8 cellular contexts compared by ENCODE assay signal in genomic region chr12:109518820-109519665, GRCh38. TPM values are rescaled to one million over a fixed set of nuclear protein-coding genes. Genes with fewer than 3 reads are reported as not detected.
DNase-seq lines count a peak whose midpoint lies in the region; ATAC-seq and TF ChIP-seq lines count a peak whose summit lies in the region.

No MANE protein-coding gene starts in this region.

- WGBS in liver = 60% methylated on average over 11 of the region's 11 CpGs

- POLR2A ChIA-PET in activated CD4-positive, alpha-beta T cell treated with anti-CD3 and anti-CD28 coated beads for 36 hours (lab: Charles Lee) = no interaction called here

- peak overlapping the region; percentile 69 for H3K27ac ChIP-seq in cingulate gyrus (ENCODE audit: low read depth, low read length)
- H3K27ac ChIP-seq in liver (ENCODE audit: low read depth in 1 of 2, low read length in 2 of 2) = peak overlapping the region; percentile 8 to 68

- peaks cover 30% of the 10 kb centered on the region for H3K36me3 Mint-ChIP-seq in natural killer cell
- H3K36me3 Mint-ChIP-seq in natural killer cell treated with Interleukin-12 subunit alpha and Interleukin-12 subunit beta and Interleukin-15 and Interleukin-18, amount 100 ng/mL, for 72 hours = peaks cover 8% of the 10 kb centered on the region
- H3K36me3 Mint-ChIP-seq in activated CD4-positive, alpha-beta T cell treated with anti-CD3 and anti-CD28 coated beads for 36 hours (ENCODE audit: low read depth) = peaks cover 48% of the 10 kb centered on the region

- CTCF ChIA-PET in activated CD4-positive, alpha-beta T cell treated with anti-CD3 and anti-CD28 coated beads for 36 hours (lab: Charles Lee) = interaction anchor here (0.6 to 2.8 kb wide), 19 partner anchors 9 to 1268 kb away, joined by 3 to 11 read pairs (median 3); no protein-coding TSS in a partner anchor

- no peak overlapping the region for H3K27ac Mint-ChIP-seq in natural killer cell
- peak overlapping the region in 1 of 2 donors; percentile 33 for H3K27ac Mint-ChIP-seq in natural killer cell treated with Interleukin-12 subunit alpha and Interleukin-12 subunit beta and Interleukin-15 and Interleukin-18, amount 100 ng/mL, for 72 hours
- H3K27ac Mint-ChIP-seq in activated CD4-positive, alpha-beta T cell treated with anti-CD3 and anti-CD28 coated beads for 36 hours = no peak overlapping the region

- intact Hi-C loops in natural killer cell (cut with micrococcal nuclease) = loop anchor here (1.0 to 2.0 kb wide), 3 partner anchors 78 to 256 kb away; no protein-coding TSS in a partner anchor
- intact Hi-C loops in activated CD4-positive, alpha-beta T cell treated with anti-CD3 and anti-CD28 coated beads for 36 hours (cut with DNase I, micrococcal nuclease) = loop anchor here (1.0 to 5.0 kb wide), 5 partner anchors 78 to 326 kb away; no protein-coding TSS in a partner anchor

- H3K9me3 ChIP-seq in liver (ENCODE audit: control insufficient read depth in 4 of 4, low read length in 3 of 4) = no peaks in the 10 kb centered on the region

- peak; percentile 92 to 93 for TF ChIP-seq RAD21 in liver (IDR thresholded peaks at IDR 0.05)

- H3K27me3 ChIP-seq in liver (ENCODE audit: control insufficient read depth in 4 of 4, insufficient read depth in 4 of 4, low read length in 3 of 4) = no peaks in the 10 kb centered on the region

- H3K4me1 Mint-ChIP-seq in natural killer cell = no peaks in the 10 kb centered on the region
- peaks cover 0 to 4% of the 10 kb centered on the region in 2 donors for H3K4me1 Mint-ChIP-seq in natural killer cell treated with Interleukin-12 subunit alpha and Interleukin-12 subunit beta and Interleukin-15 and Interleukin-18, amount 100 ng/mL, for 72 hours (ENCODE audit: low read depth in 2 of 2)
- no peaks in the 10 kb centered on the region for H3K4me1 Mint-ChIP-seq in activated CD4-positive, alpha-beta T cell treated with anti-CD3 and anti-CD28 coated beads for 36 hours

- no peaks in the 10 kb centered on the region for H3K27me3 Mint-ChIP-seq in natural killer cell (ENCODE audit: low read depth in 2 of 2)
- H3K27me3 Mint-ChIP-seq in natural killer cell treated with Interleukin-12 subunit alpha and Interleukin-12 subunit beta and Interleukin-15 and Interleukin-18, amount 100 ng/mL, for 72 hours = no peaks in the 10 kb centered on the region
- H3K27me3 Mint-ChIP-seq in activated CD4-positive, alpha-beta T cell treated with anti-CD3 and anti-CD28 coated beads for 36 hours = no peaks in the 10 kb centered on the region

- H3K4me3 Mint-ChIP-seq in natural killer cell = no peak overlapping the region
- no peak overlapping the region for H3K4me3 Mint-ChIP-seq in natural killer cell treated with Interleukin-12 subunit alpha and Interleukin-12 subunit beta and Interleukin-15 and Interleukin-18, amount 100 ng/mL, for 72 hours
- no peak overlapping the region for H3K4me3 Mint-ChIP-seq in activated CD4-positive, alpha-beta T cell treated with anti-CD3 and anti-CD28 coated beads for 36 hours

- no peak overlapping the region for H3K4me3 ChIP-seq in liver (ENCODE audit: low read depth in 1 of 3, low read length in 3 of 3)

- H3K4me1 ChIP-seq in liver (ENCODE audit: control insufficient read depth in 4 of 4, insufficient read depth in 4 of 4, low read length in 3 of 4) = no peaks in the 10 kb centered on the region

- H3K9ac ChIP-seq in liver (ENCODE audit: low read depth in 1 of 2, low read length in 2 of 2) = no peak overlapping the region

- peak; percentile 47 for DNase-seq in natural killer cell
- DNase-seq in natural killer cell treated with Interleukin-12 subunit alpha and Interleukin-12 subunit beta and Interleukin-15 and Interleukin-18, amount 100 ng/mL, for 72 hours (ENCODE audit: low spot score) = no peak
- peak; percentile 72 for DNase-seq in NCI-H2196 (lab: John Stamatoyannopoulos, UW; ENCODE audit: unreplicated experiment)
- DNase-seq in activated CD4-positive, alpha-beta T cell treated with anti-CD3 and anti-CD28 coated beads for 36 hours = peak; percentile 75
- peak; percentile 32 to 44 for DNase-seq in stimulated activated CD4-positive, alpha-beta T cell treated with anti-CD3 and anti-CD28 coated beads, Interleukin-4, amount 100 ng/mL, for 48 hours (ENCODE audit: low read depth in 2 of 2)

- peak in 2 of 3 donors; percentile 72 to 81 for ATAC-seq in natural killer cell
- ATAC-seq in natural killer cell treated with Interleukin-12 subunit alpha and Interleukin-12 subunit beta and Interleukin-15 and Interleukin-18, amount 100 ng/mL, for 72 hours = no peak
- peak; percentile 63 for ATAC-seq in activated CD4-positive, alpha-beta T cell treated with anti-CD3 and anti-CD28 coated beads for 36 hours
- no peak for ATAC-seq in HG02759 (IDR thresholded peaks at IDR 0.05; ENCODE audit: unreplicated experiment)

- H3K9me3 Mint-ChIP-seq in natural killer cell = no peaks in the 10 kb centered on the region
- no peaks in the 10 kb centered on the region for H3K9me3 Mint-ChIP-seq in natural killer cell treated with Interleukin-12 subunit alpha and Interleukin-12 subunit beta and Interleukin-15 and Interleukin-18, amount 100 ng/mL, for 72 hours
- H3K9me3 Mint-ChIP-seq in activated CD4-positive, alpha-beta T cell treated with anti-CD3 and anti-CD28 coated beads for 36 hours (ENCODE audit: low read depth) = no peaks in the 10 kb centered on the region

- TF ChIP-seq CTCF in natural killer cell (IDR thresholded peaks at IDR 0.05) (peak; percentile 89), liver (IDR thresholded peaks at IDR 0.05; ENCODE audit: low read depth, low read length, missing input control) (peak; percentile 91)

- H3K36me3 ChIP-seq in liver (ENCODE audit: control insufficient read depth in 4 of 4, insufficient read depth in 3 of 4, low read depth in 1 of 4, low read length in 3 of 4) = peaks cover 3 to 70% (median 45%) of the 10 kb centered on the region in 4 donors

TF ChIP-seq in liver, 16 proteins besides CTCF, POLR2A, EP300 and RAD21:
- TF ChIP-seq SP1 (IDR thresholded peaks at IDR 0.05) (no peak), HNF4G (IDR thresholded peaks at IDR 0.05) (no peak), GABPA (IDR thresholded peaks at IDR 0.05 in 1 of 2, conservative IDR thresholded peaks at IDR 0.05 in 1 of 2) (no peak), FOXA1 (IDR thresholded peaks at IDR 0.05) (no peak), MAX (IDR thresholded peaks at IDR 0.05) (no peak), ATF3 (IDR thresholded peaks at IDR 0.05) (no peak), RXRA (IDR thresholded peaks at IDR 0.05) (no peak), HNF4A (conservative IDR thresholded peaks at IDR 0.05) (no peak), EGR1 (IDR thresholded peaks at IDR 0.05; ENCODE audit: low read depth in 2 of 2) (no peak), FOXA2 (IDR thresholded peaks at IDR 0.05) (no peak), NR2F2 (IDR thresholded peaks at IDR 0.05) (no peak), JUND (IDR thresholded peaks at IDR 0.05) (no peak), ZBTB33 (IDR thresholded peaks at IDR 0.05) (no peak)

RNA-seq across cellular contexts. Expression of gene UBE3B, which starts 41.6 kb away (rescaled TPM):
- total RNA-seq in natural killer cell (10 to 100 TPM; 32.2 to 46.7 (median 39.5) TPM), liver (10 to 100 TPM; 29.1 to 43.4 TPM)
- total RNA-seq in natural killer cell treated with Interleukin-12 subunit alpha and Interleukin-12 subunit beta and Interleukin-15 and Interleukin-18, amount 100 ng/mL, for 72 hours = 10 to 100 TPM; 38.9 to 39.2 TPM
- total RNA-seq in activated CD4-positive, alpha-beta T cell treated with anti-CD3 and anti-CD28 coated beads for 36 hours = 10 to 100 TPM; 25.7 to 27.2 TPM
- polyA plus RNA-seq in liver = 10 to 100 TPM in 1 of 2 donors, 1 to 10 TPM in 1; 9.3 to 19.1 TPM

RNA-seq across cellular contexts. Expression of gene KCTD10, which starts 41.9 kb away (rescaled TPM):
- 100 to 1,000 TPM in 1 of 3 donors, 10 to 100 TPM in 2; 76.0 to 141 (median 79.0) TPM for total RNA-seq in natural killer cell
- 10 to 100 TPM; 49.9 to 92.0 TPM for total RNA-seq in natural killer cell treated with Interleukin-12 subunit alpha and Interleukin-12 subunit beta and Interleukin-15 and Interleukin-18, amount 100 ng/mL, for 72 hours
- total RNA-seq in activated CD4-positive, alpha-beta T cell treated with anti-CD3 and anti-CD28 coated beads for 36 hours = 10 to 100 TPM; 42.0 to 46.3 TPM
- 10 to 100 TPM in 1 of 2 donors, 1 to 10 TPM in 1; 8.4 to 20.1 TPM for total RNA-seq in liver
- 10 to 100 TPM in 1 of 2 donors, 1 to 10 TPM in 1; 4.2 to 11.4 TPM for polyA plus RNA-seq in liver

RNA-seq across cellular contexts. Expression of gene MMAB, which starts 54.3 kb away (rescaled TPM):
- total RNA-seq in natural killer cell (10 to 100 TPM; 17.1 to 18.3 (median 17.6) TPM), liver (10 to 100 TPM; 47.1 to 63.5 TPM)
- 10 to 100 TPM; 36.4 to 40.2 TPM for total RNA-seq in natural killer cell treated with Interleukin-12 subunit alpha and Interleukin-12 subunit beta and Interleukin-15 and Interleukin-18, amount 100 ng/mL, for 72 hours
- 10 to 100 TPM; 37.7 to 44.3 TPM for total RNA-seq in activated CD4-positive, alpha-beta T cell treated with anti-CD3 and anti-CD28 coated beads for 36 hours
- 100 to 1,000 TPM in 1 of 2 donors, 10 to 100 TPM in 1; 90.6 to 101 TPM for polyA plus RNA-seq in liver

RNA-seq across cellular contexts. Expression of gene MVK, which starts 54.6 kb away (rescaled TPM):
- 10 to 100 TPM in 2 of 3 donors, 1 to 10 TPM in 1; 9.4 to 16.6 (median 16.2) TPM for total RNA-seq in natural killer cell
- 10 to 100 TPM; 23.1 to 27.5 TPM for total RNA-seq in natural killer cell treated with Interleukin-12 subunit alpha and Interleukin-12 subunit beta and Interleukin-15 and Interleukin-18, amount 100 ng/mL, for 72 hours
- 10 to 100 TPM; 17.8 to 18.7 TPM for total RNA-seq in activated CD4-positive, alpha-beta T cell treated with anti-CD3 and anti-CD28 coated beads for 36 hours
- 10 to 100 TPM; 34.9 to 50.3 TPM for total RNA-seq in liver
- 10 to 100 TPM; 39.0 to 43.8 TPM for polyA plus RNA-seq in liver

Comparison
In these comparisons a context has a peak if more than half of its experiments do, and no peak if none do; other contexts are left out.
1. ATAC-seq: peak in natural killer cell (2 of 3) and activated CD4-positive, alpha-beta T cell treated with anti-CD3 and anti-CD28 coated beads for 36 hours (single experiment); none in natural killer cell treated with Interleukin-12 subunit alpha and Interleukin-12 subunit beta and Interleukin-15 and Interleukin-18, amount 100 ng/mL, for 72 hours (0 of 2) and HG02759 (single experiment).